In the genomic region with DNA sequence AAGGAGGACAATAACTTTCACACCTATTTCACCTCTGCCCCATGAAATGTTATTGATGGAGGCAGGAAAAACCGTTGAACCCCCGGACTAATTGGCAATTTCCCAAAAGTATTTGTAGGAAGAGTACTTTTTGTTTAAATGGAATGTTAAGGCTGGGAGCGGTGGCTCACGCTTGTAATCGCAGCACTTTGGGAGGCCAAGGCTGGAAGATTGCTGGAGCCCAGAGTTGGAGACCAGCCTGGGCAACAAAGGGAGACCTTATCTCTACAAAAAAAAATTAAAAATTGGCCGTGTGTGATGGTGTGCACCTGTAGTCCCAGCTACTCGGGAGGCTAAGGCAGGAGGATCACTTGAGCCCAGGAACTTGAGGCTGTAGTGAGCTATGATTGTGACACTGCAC, we compare ENCODE assay signal across 10 cellular contexts. TPM values are rescaled to one million over a fixed set of nuclear protein-coding genes. Genes with fewer than 3 reads are reported as not detected.
DNase-seq lines count a peak whose midpoint lies in the region; ATAC-seq and TF ChIP-seq lines count a peak whose summit lies in the region.
"Had no signal": no experiment of that assay in that cellular context is flagged by ENCODE, and none has a peak within 500 bp of the region (broad histone marks: within the 10 kb centered on the region; RNA-seq: fewer than 3 reads in every experiment).

No MANE protein-coding gene starts in this region.

- no peak overlapping the region for H2AFZ ChIP-seq in smooth muscle cell (ENCODE audit: low read depth)

- no peaks in the 10 kb centered on the region for H3K4me1 ChIP-seq in smooth muscle cell (ENCODE audit: low read depth)

- H3K4me1 Mint-ChIP-seq in stimulated activated naive CD8-positive, alpha-beta T cell treated with anti-CD3 and anti-CD28 coated beads, Interleukin-15, Interleukin-2, amounts not matched to agents 100 ng/mL and 50 ng/mL, for 24 hours (ENCODE audit: low read depth): peaks cover 15% of the 10 kb centered on the region
- H3K4me1 Mint-ChIP-seq in natural killer cell treated with Interleukin-12 subunit alpha and Interleukin-12 subunit beta and Interleukin-15 and Interleukin-18, amount 100 ng/mL, for 72 hours (ENCODE audit: low read depth in 2 of 2): peaks cover 14% of the 10 kb centered on the region in 2 donors

- H3K27ac ChIP-seq in coronary artery (peak overlapping the region; percentile 73 to 83), smooth muscle cell (ENCODE audit: low read depth) (no peak overlapping the region)

- no peaks in the 10 kb centered on the region for H3K36me3 Mint-ChIP-seq in stimulated activated naive CD8-positive, alpha-beta T cell treated with anti-CD3 and anti-CD28 coated beads, Interleukin-15, Interleukin-2, amounts not matched to agents 100 ng/mL and 50 ng/mL, for 24 hours (ENCODE audit: low read depth)
- no peaks in the 10 kb centered on the region for H3K36me3 Mint-ChIP-seq in natural killer cell treated with Interleukin-12 subunit alpha and Interleukin-12 subunit beta and Interleukin-15 and Interleukin-18, amount 100 ng/mL, for 72 hours

- H3K79me2 ChIP-seq in smooth muscle cell (ENCODE audit: low read depth): no peaks in the 10 kb centered on the region

- H3K9ac ChIP-seq in smooth muscle cell (ENCODE audit: low read depth): no peak overlapping the region

- no peaks in the 10 kb centered on the region for H3K9me3 ChIP-seq in smooth muscle cell (replicated peaks; ENCODE audit: low read depth)

- TF ChIP-seq CTCF in coronary artery (IDR thresholded peaks at IDR 0.05) (no peak), smooth muscle cell (IDR thresholded peaks at IDR 0.05; ENCODE audit: borderline replicate concordance, insufficient read depth, poor library complexity, severe bottlenecking) (no peak)

- no peaks in the 10 kb centered on the region for H4K20me1 ChIP-seq in smooth muscle cell (ENCODE audit: low read depth)

- no peak for ATAC-seq in stimulated activated naive CD8-positive, alpha-beta T cell treated with anti-CD3 and anti-CD28 coated beads, Interleukin-15, Interleukin-2, amounts not matched to agents 100 U/mL and 50 U/mL, for 24 hours
- no peak for ATAC-seq in natural killer cell treated with Interleukin-12 subunit alpha and Interleukin-12 subunit beta and Interleukin-15 and Interleukin-18, amount 100 ng/mL, for 72 hours
- no peak for ATAC-seq in SK-N-SH treated with all-trans-retinoic acid at 6 μM for 48 hours

- H3K4me2 ChIP-seq in smooth muscle cell: no peak overlapping the region

- no peaks in the 10 kb centered on the region for H3K36me3 ChIP-seq in smooth muscle cell (ENCODE audit: low read depth)

- peak overlapping the region; percentile 78 for H3K4me3 Mint-ChIP-seq in stimulated activated naive CD8-positive, alpha-beta T cell treated with anti-CD3 and anti-CD28 coated beads, Interleukin-15, Interleukin-2, amounts not matched to agents 100 ng/mL and 50 ng/mL, for 24 hours
- H3K4me3 Mint-ChIP-seq in natural killer cell treated with Interleukin-12 subunit alpha and Interleukin-12 subunit beta and Interleukin-15 and Interleukin-18, amount 100 ng/mL, for 72 hours: peak overlapping the region; percentile 84

- WGBS in smooth muscle cell (ENCODE audit: low lambda C conversion rate): 93% methylated on average over 7 of the region's 7 CpGs

- H3K27ac Mint-ChIP-seq in stimulated activated naive CD8-positive, alpha-beta T cell treated with anti-CD3 and anti-CD28 coated beads, Interleukin-15, Interleukin-2, amounts not matched to agents 100 ng/mL and 50 ng/mL, for 24 hours: peak overlapping the region; percentile 93
- H3K27ac Mint-ChIP-seq in natural killer cell treated with Interleukin-12 subunit alpha and Interleukin-12 subunit beta and Interleukin-15 and Interleukin-18, amount 100 ng/mL, for 72 hours: peak overlapping the region; percentile 79 to 93

- H3K27me3 ChIP-seq in smooth muscle cell (ENCODE audit: low read depth): no peaks in the 10 kb centered on the region

- no peaks in the 10 kb centered on the region for H3K27me3 Mint-ChIP-seq in stimulated activated naive CD8-positive, alpha-beta T cell treated with anti-CD3 and anti-CD28 coated beads, Interleukin-15, Interleukin-2, amounts not matched to agents 100 ng/mL and 50 ng/mL, for 24 hours
- H3K27me3 Mint-ChIP-seq in natural killer cell treated with Interleukin-12 subunit alpha and Interleukin-12 subunit beta and Interleukin-15 and Interleukin-18, amount 100 ng/mL, for 72 hours: peaks cover 0 to 2% of the 10 kb centered on the region in 2 donors

- no peaks in the 10 kb centered on the region for H3K9me3 Mint-ChIP-seq in stimulated activated naive CD8-positive, alpha-beta T cell treated with anti-CD3 and anti-CD28 coated beads, Interleukin-15, Interleukin-2, amounts not matched to agents 100 ng/mL and 50 ng/mL, for 24 hours
- no peaks in the 10 kb centered on the region for H3K9me3 Mint-ChIP-seq in natural killer cell treated with Interleukin-12 subunit alpha and Interleukin-12 subunit beta and Interleukin-15 and Interleukin-18, amount 100 ng/mL, for 72 hours

- no peak for DNase-seq in stimulated activated naive CD8-positive, alpha-beta T cell treated with anti-CD3 and anti-CD28 coated beads, Interleukin-15, Interleukin-2, amounts not matched to agents 100 U/mL and 50 U/mL, for 24 hours
- DNase-seq in coronary artery (ENCODE audit: low spot score): no peak
- no peak for DNase-seq in natural killer cell treated with Interleukin-12 subunit alpha and Interleukin-12 subunit beta and Interleukin-15 and Interleukin-18, amount 100 ng/mL, for 72 hours (ENCODE audit: low spot score)
- no peak for DNase-seq in NCI-H2227 (lab: John Stamatoyannopoulos, UW; ENCODE audit: unreplicated experiment)
- no peak for DNase-seq in smooth muscle cell (lab: John Stamatoyannopoulos, UW; ENCODE audit: unreplicated experiment)
- no peak for DNase-seq in AG08396 (ENCODE audit: low spot score)
- DNase-seq: Caco-2, NCI-H2171 treated with DMSO at 0.1 percent for 48 hours had no signal

- peak overlapping the region; percentile 71 for H3K4me3 ChIP-seq in coronary artery
- H3K4me3 ChIP-seq in smooth muscle cell: no peak overlapping the region

- H3F3A ChIP-seq in smooth muscle cell (ENCODE audit: low read depth): no peaks in the 10 kb centered on the region

TF ChIP-seq in SK-N-SH treated with all-trans-retinoic acid at 6 μM for 48 hours, 23 proteins besides CTCF, POLR2A, EP300 and RAD21:
- TF ChIP-seq, protein P1, sequence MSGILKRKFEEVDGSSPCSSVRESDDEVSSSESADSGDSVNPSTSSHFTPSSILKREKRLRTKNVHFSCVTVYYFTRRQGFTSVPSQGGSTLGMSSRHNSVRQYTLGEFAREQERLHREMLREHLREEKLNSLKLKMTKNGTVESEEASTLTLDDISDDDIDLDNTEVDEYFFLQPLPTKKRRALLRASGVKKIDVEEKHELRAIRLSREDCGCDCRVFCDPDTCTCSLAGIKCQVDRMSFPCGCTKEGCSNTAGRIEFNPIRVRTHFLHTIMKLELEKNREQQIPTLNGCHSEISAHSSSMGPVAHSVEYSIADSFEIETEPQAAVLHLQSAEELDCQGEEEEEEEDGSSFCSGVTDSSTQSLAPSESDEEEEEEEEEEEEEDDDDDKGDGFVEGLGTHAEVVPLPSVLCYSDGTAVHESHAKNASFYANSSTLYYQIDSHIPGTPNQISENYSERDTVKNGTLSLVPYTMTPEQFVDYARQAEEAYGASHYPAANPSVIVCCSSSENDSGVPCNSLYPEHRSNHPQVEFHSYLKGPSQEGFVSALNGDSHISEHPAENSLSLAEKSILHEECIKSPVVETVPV (CRISPR knock-in tag; IDR thresholded peaks at IDR 0.05): no peak
- TF ChIP-seq SNAI2 (CRISPR knock-in tag; IDR thresholded peaks at IDR 0.05): no peak
- TF ChIP-seq GLIS3 (CRISPR knock-in tag; IDR thresholded peaks at IDR 0.05): no peak
- no peak for TF ChIP-seq ZNF8 (CRISPR knock-in tag; IDR thresholded peaks at IDR 0.05)
- no peak for TF ChIP-seq TCF4 (CRISPR knock-in tag; IDR thresholded peaks at IDR 0.05; ENCODE audit: borderline replicate concordance)

RNA-seq across cellular contexts. Expression of a gene that starts 26.0 kb away (rescaled TPM):
- total RNA-seq in natural killer cell treated with Interleukin-12 subunit alpha and Interleukin-12 subunit beta and Interleukin-15 and Interleukin-18, amount 100 ng/mL, for 72 hours: 10 to 100 TPM; 44.0 to 65.7 TPM
- 24.8 and 36.2 TPM in 2 replicates for total RNA-seq in smooth muscle cell
- 21.8 and 23.4 TPM in 2 replicates for polyA plus RNA-seq in smooth muscle cell
